ENCODE assay signal across 16 cellular contexts in the genomic region with DNA sequence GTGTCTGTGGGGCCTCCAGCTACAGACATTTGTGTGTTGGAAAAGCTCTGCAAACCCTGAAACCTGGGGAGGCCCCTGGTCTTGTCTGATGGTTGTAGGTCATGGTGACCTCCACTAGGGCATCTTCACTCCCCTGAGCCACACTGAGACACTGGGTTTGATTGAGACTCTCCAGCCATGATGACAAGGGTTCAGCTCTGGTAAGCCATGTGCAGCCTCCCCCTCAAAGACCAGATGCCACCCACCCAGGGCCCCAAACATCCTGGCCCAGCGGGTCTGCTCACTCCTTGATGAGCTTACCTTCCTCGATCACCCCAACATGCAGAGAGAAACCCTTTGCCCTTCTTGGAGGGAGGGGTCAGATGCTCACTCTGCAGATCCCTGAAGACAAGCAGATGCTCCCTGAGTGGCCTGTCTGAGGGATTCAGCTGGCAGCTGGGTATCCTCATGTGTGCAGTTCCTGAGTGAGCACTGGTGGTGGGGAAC.
A peak's percentile ranks its signal among the peaks of the same experiment; 100 is the strongest.
DNase-seq lines count a peak whose midpoint lies in the region; ATAC-seq and TF ChIP-seq lines count a peak whose summit lies in the region.
"Had no signal": no experiment of that assay in that cellular context is flagged by ENCODE, and none has a peak within 500 bp of the region (broad histone marks: within the 10 kb centered on the region; RNA-seq: fewer than 3 reads in every experiment).

No MANE protein-coding gene starts in this region.

- H3K9me2 ChIP-seq in GM23338 (ENCODE audit: insufficient read depth) = no peaks in the 10 kb centered on the region

- no peak for TF ChIP-seq CTCF in GM23338 (conservative IDR thresholded peaks at IDR 0.05; ENCODE audit: low read depth in 2 of 2)
- TF ChIP-seq CTCF in osteocyte (IDR thresholded peaks at IDR 0.05) = no peak

- no peaks in the 10 kb centered on the region for H3K36me3 ChIP-seq in GM23338 (ENCODE audit: insufficient read depth)
- H3K36me3 ChIP-seq: left ventricle myocardium inferior had no signal

- H3K9me3 Mint-ChIP-seq in activated T-cell treated with anti-CD3 and anti-CD28 coated beads, Interleukin-2, amount 50 U/mL, for 24 hours = no peaks in the 10 kb centered on the region
- H3K9me3 Mint-ChIP-seq in activated T-cell treated with anti-CD3 and anti-CD28 coated beads, Interleukin-2, amount 50 U/mL, for 72 hours = no peaks in the 10 kb centered on the region
- H3K9me3 Mint-ChIP-seq in GM23338 = peaks cover 1% of the 10 kb centered on the region; the same call in 1 of the 3 replicates
- no peaks in the 10 kb centered on the region for H3K9me3 Mint-ChIP-seq in osteocyte (ENCODE audit: unreplicated experiment)
- H3K9me3 Mint-ChIP-seq: naive thymus-derived CD8-positive, alpha-beta T cell had no signal

- no peaks in the 10 kb centered on the region for H3K4me1 Mint-ChIP-seq in activated T-cell treated with anti-CD3 and anti-CD28 coated beads, Interleukin-2, amount 50 U/mL, for 24 hours (ENCODE audit: low read depth)
- no peaks in the 10 kb centered on the region for H3K4me1 Mint-ChIP-seq in activated T-cell treated with anti-CD3 and anti-CD28 coated beads, Interleukin-2, amount 50 U/mL, for 72 hours (ENCODE audit: low read depth)
- H3K4me1 Mint-ChIP-seq in GM23338 (peaks cover 2% of the 10 kb centered on the region; the same call in 1 of the 3 replicates), osteocyte (ENCODE audit: unreplicated experiment) (peaks cover 28% of the 10 kb centered on the region)

- no peaks in the 10 kb centered on the region for H3K27me3 Mint-ChIP-seq in activated T-cell treated with anti-CD3 and anti-CD28 coated beads, Interleukin-2, amount 50 U/mL, for 24 hours
- no peaks in the 10 kb centered on the region for H3K27me3 Mint-ChIP-seq in activated T-cell treated with anti-CD3 and anti-CD28 coated beads, Interleukin-2, amount 50 U/mL, for 72 hours (ENCODE audit: low read depth)
- peaks cover 3% of the 10 kb centered on the region for H3K27me3 Mint-ChIP-seq in GM23338 (ENCODE audit: insufficient read depth, low read depth, poor library complexity)
- H3K27me3 Mint-ChIP-seq in osteocyte (ENCODE audit: unreplicated experiment) = no peaks in the 10 kb centered on the region
- H3K27me3 Mint-ChIP-seq: naive thymus-derived CD8-positive, alpha-beta T cell had no signal

- no peaks in the 10 kb centered on the region for H3F3A ChIP-seq in GM23338 (replicated peaks; ENCODE audit: low read depth)

- no peaks in the 10 kb centered on the region for H3K27me3 ChIP-seq in GM23338 (ENCODE audit: insufficient read depth)

- no peaks in the 10 kb centered on the region for H3K4me1 ChIP-seq in GM23338 (ENCODE audit: insufficient read depth)

- no peak overlapping the region for H3K4me2 ChIP-seq in GM23338

- DNase-seq in activated T-cell treated with anti-CD3 and anti-CD28 coated beads, Interleukin-2, amount 50 U/mL, for 24 hours = no peak
- DNase-seq in activated T-cell treated with anti-CD3 and anti-CD28 coated beads, Interleukin-2, amount 50 U/mL, for 72 hours = no peak
- DNase-seq in GM23338 (ENCODE audit: low spot score) = no peak
- peak; percentile 50 for DNase-seq in activated CD8-positive, alpha-beta memory T cell treated with anti-CD3 and anti-CD28 coated beads, Interleukin-2, amount 50 U/mL, for 48 hours
- DNase-seq in osteocyte (ENCODE audit: extremely low spot score, unreplicated experiment) = peak; percentile 51
- no peak for DNase-seq in cerebellum (ENCODE audit: low spot score)
- DNase-seq in NCI-H748 treated with DMSO at 0.1 percent for 48 hours (lab: John Stamatoyannopoulos, UW) = no peak
- DNase-seq: cortex of kidney, hippocampal formation, left ventricle myocardium inferior, NCI-H1105, RPMI8226, T-helper 9 cell, trophoblast cell had no signal

- H3K36me3 Mint-ChIP-seq in activated T-cell treated with anti-CD3 and anti-CD28 coated beads, Interleukin-2, amount 50 U/mL, for 24 hours (ENCODE audit: low read depth) = no peaks in the 10 kb centered on the region
- no peaks in the 10 kb centered on the region for H3K36me3 Mint-ChIP-seq in activated T-cell treated with anti-CD3 and anti-CD28 coated beads, Interleukin-2, amount 50 U/mL, for 72 hours (ENCODE audit: insufficient read depth in 2 of 2)
- H3K36me3 Mint-ChIP-seq in GM23338 (ENCODE audit: low read depth) (no peaks in the 10 kb centered on the region; the same call in 2 of the 3 replicates), osteocyte (ENCODE audit: unreplicated experiment) (peaks cover 6% of the 10 kb centered on the region)
- H3K36me3 Mint-ChIP-seq: naive thymus-derived CD8-positive, alpha-beta T cell had no signal

- no peaks in the 10 kb centered on the region for H4K20me1 ChIP-seq in GM23338 (replicated peaks; ENCODE audit: insufficient read depth)

- no peak overlapping the region for H3K4me3 Mint-ChIP-seq in activated T-cell treated with anti-CD3 and anti-CD28 coated beads, Interleukin-2, amount 50 U/mL, for 24 hours
- no peak overlapping the region for H3K4me3 Mint-ChIP-seq in activated T-cell treated with anti-CD3 and anti-CD28 coated beads, Interleukin-2, amount 50 U/mL, for 72 hours
- H3K4me3 Mint-ChIP-seq in GM23338 = no peak overlapping the region
- H3K4me3 Mint-ChIP-seq in osteocyte (ENCODE audit: unreplicated experiment) = no peak overlapping the region
- H3K4me3 Mint-ChIP-seq: naive thymus-derived CD8-positive, alpha-beta T cell had no signal

- peak overlapping the region; percentile 40 for H3K27ac Mint-ChIP-seq in activated T-cell treated with anti-CD3 and anti-CD28 coated beads, Interleukin-2, amount 50 U/mL, for 24 hours
- H3K27ac Mint-ChIP-seq in activated T-cell treated with anti-CD3 and anti-CD28 coated beads, Interleukin-2, amount 50 U/mL, for 72 hours = no peak overlapping the region
- H3K27ac Mint-ChIP-seq in GM23338 (no peak overlapping the region), osteocyte (ENCODE audit: unreplicated experiment) (no peak overlapping the region)

- no peaks in the 10 kb centered on the region for H3K79me2 ChIP-seq in GM23338 (replicated peaks; ENCODE audit: insufficient read depth)

- no peak for ATAC-seq in activated T-cell treated with anti-CD3 and anti-CD28 coated beads, Interleukin-2, amount 50 U/mL, for 72 hours (replicated peaks in 1 of 2)
- ATAC-seq in GM23338 = peak; percentile 48
- no peak for ATAC-seq in GM21619 (IDR thresholded peaks at IDR 0.05; ENCODE audit: unreplicated experiment)
- ATAC-seq: naive thymus-derived CD8-positive, alpha-beta T cell had no signal

- H2AFZ ChIP-seq in GM23338 = no peak overlapping the region

- H3K27ac ChIP-seq in GM23338 (ENCODE audit: low read depth) = no peak overlapping the region
- H3K27ac ChIP-seq: left ventricle myocardium inferior had no signal

- H3K4me3 ChIP-seq in GM23338 = no peak overlapping the region
- H3K4me3 ChIP-seq: left ventricle myocardium inferior had no signal

TF ChIP-seq in GM23338, 12 proteins besides CTCF, POLR2A, EP300 and RAD21 (continues in another document):
- TF ChIP-seq POLR2AphosphoS5 (IDR thresholded peaks at IDR 0.05; ENCODE audit: low read depth) (no peak), CREB1 (CRISPR knock-in tag; IDR thresholded peaks at IDR 0.05; ENCODE audit: low read depth) (no peak), NANOG (IDR thresholded peaks at IDR 0.05; ENCODE audit: borderline replicate concordance) (no peak), JUNB (IDR thresholded peaks at IDR 0.05; ENCODE audit: unreplicated experiment) (no peak)
- TF ChIP-seq, protein P1, sequence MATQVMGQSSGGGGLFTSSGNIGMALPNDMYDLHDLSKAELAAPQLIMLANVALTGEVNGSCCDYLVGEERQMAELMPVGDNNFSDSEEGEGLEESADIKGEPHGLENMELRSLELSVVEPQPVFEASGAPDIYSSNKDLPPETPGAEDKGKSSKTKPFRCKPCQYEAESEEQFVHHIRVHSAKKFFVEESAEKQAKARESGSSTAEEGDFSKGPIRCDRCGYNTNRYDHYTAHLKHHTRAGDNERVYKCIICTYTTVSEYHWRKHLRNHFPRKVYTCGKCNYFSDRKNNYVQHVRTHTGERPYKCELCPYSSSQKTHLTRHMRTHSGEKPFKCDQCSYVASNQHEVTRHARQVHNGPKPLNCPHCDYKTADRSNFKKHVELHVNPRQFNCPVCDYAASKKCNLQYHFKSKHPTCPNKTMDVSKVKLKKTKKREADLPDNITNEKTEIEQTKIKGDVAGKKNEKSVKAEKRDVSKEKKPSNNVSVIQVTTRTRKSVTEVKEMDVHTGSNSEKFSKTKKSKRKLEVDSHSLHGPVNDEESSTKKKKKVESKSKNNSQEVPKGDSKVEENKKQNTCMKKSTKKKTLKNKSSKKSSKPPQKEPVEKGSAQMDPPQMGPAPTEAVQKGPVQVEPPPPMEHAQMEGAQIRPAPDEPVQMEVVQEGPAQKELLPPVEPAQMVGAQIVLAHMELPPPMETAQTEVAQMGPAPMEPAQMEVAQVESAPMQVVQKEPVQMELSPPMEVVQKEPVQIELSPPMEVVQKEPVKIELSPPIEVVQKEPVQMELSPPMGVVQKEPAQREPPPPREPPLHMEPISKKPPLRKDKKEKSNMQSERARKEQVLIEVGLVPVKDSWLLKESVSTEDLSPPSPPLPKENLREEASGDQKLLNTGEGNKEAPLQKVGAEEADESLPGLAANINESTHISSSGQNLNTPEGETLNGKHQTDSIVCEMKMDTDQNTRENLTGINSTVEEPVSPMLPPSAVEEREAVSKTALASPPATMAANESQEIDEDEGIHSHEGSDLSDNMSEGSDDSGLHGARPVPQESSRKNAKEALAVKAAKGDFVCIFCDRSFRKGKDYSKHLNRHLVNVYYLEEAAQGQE (IDR thresholded peaks at IDR 0.05; ENCODE audit: unreplicated experiment) = no peak

Comparison
In these comparisons a context has a peak if more than half of its experiments do, and no peak if none do; other contexts are left out.
1. DNase-seq: peak in activated CD8-positive, alpha-beta memory T cell treated with anti-CD3 and anti-CD28 coated beads, Interleukin-2, amount 50 U/mL, for 48 hours (single experiment) and osteocyte (single experiment); none in activated T-cell treated with anti-CD3 and anti-CD28 coated beads, Interleukin-2, amount 50 U/mL, for 24 hours (single experiment), activated T-cell treated with anti-CD3 and anti-CD28 coated beads, Interleukin-2, amount 50 U/mL, for 72 hours (0 of 2), GM23338 (single experiment), cerebellum (single experiment) and NCI-H748 treated with DMSO at 0.1 percent for 48 hours (single experiment).